Comparison of ENCODE assay signal across 1 cellular context in the genomic region with DNA sequence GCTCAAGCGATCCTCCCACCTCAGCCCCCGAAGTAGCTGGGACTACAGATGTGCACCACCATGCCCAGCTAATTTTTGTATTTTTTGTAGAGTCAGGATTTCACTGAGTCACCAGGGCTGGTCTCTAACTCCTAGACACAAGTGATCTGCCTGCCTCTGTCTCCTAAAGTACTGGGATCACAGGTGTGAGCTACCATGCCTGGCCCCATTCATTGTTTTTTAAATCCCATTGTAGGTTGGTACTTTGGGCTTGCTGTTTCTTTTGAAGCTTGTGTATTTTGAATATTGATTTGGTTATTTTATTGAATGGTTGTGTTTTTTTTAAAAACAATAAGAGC.
TF ChIP-seq lines count a peak whose summit lies in the region.

No MANE protein-coding gene starts in this region.

TF ChIP-seq in IMR-90, 13 proteins besides CTCF, POLR2A, EP300 and RAD21:
- TF ChIP-seq MAZ (IDR thresholded peaks at IDR 0.05; ENCODE audit: borderline replicate concordance, low read depth, low read length), result no peak
- TF ChIP-seq NFE2L2 (IDR thresholded peaks at IDR 0.05; ENCODE audit: low read depth, low read length), result no peak
- no peak for TF ChIP-seq FOS (IDR thresholded peaks at IDR 0.05; ENCODE audit: low read depth, low read length)
- TF ChIP-seq, protein P1, sequence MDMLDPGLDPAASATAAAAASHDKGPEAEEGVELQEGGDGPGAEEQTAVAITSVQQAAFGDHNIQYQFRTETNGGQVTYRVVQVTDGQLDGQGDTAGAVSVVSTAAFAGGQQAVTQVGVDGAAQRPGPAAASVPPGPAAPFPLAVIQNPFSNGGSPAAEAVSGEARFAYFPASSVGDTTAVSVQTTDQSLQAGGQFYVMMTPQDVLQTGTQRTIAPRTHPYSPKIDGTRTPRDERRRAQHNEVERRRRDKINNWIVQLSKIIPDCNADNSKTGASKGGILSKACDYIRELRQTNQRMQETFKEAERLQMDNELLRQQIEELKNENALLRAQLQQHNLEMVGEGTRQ (IDR thresholded peaks at IDR 0.05; ENCODE audit: low read depth, low read length), result no peak
- no peak for TF ChIP-seq MAFK (IDR thresholded peaks at IDR 0.05; ENCODE audit: low read depth, low read length)
- no peak for TF ChIP-seq RFX5 (IDR thresholded peaks at IDR 0.05; ENCODE audit: low read depth, low read length)
- TF ChIP-seq BHLHE40 (IDR thresholded peaks at IDR 0.05; ENCODE audit: low read depth, low read length), result no peak
- no peak for TF ChIP-seq CHD1 (IDR thresholded peaks at IDR 0.05; ENCODE audit: low read depth, low read length)
- no peak for TF ChIP-seq SMC3 (IDR thresholded peaks at IDR 0.05; ENCODE audit: low read depth, low read length)
- TF ChIP-seq ELK1 (IDR thresholded peaks at IDR 0.05; ENCODE audit: borderline replicate concordance, low read depth, low read length), result no peak
- TF ChIP-seq MXI1 (IDR thresholded peaks at IDR 0.05; ENCODE audit: borderline replicate concordance, low read depth, low read length), result no peak
- no peak for TF ChIP-seq CEBPB (IDR thresholded peaks at IDR 0.05; ENCODE audit: low read depth, low read length)
- TF ChIP-seq RCOR1 (IDR thresholded peaks at IDR 0.05; ENCODE audit: insufficient replicate concordance, low read length), result no peak
